In the genomic region with DNA sequence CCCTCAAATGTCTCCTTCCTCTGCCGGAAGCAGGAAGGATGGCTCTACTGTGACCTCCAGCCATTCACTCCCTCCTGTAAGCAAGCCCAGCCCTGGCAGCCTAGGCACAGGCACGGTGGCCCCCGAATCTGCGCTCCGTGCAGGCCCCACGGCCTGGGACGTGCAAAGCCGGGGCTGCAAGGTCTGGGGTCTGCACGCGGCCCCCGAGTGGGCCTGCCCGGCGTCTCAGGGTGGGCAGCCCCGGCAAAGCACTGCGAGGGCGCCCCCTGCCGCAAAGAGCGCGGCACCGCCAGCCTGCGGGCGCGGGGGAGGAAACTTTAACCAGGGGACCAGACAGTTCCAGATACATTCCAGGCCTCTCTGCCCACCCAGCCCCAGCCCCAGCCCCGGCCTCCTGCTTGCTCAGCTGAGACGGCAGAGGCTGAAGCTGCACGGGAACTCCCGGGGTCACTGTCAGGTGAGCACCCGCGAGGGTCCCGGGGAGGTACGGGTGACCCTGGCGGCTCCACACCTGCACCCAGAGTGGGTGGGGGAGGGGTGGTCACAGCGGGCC, we compare ENCODE assay signal across 9 cellular contexts.
DNase-seq lines count a peak whose midpoint lies in the region; ATAC-seq, FAIRE-seq and TF ChIP-seq lines count a peak whose summit lies in the region.
"Had no signal": no experiment of that assay in that cellular context is flagged by ENCODE, and none has a peak within 500 bp of the region (broad histone marks: within the 10 kb centered on the region; RNA-seq: fewer than 3 reads in every experiment).

No MANE protein-coding gene starts in this region.

- no peak overlapping the region for H3K27ac ChIP-seq in DND-41 (ENCODE audit: low read length)
- peak overlapping the region; percentile 74; the same call in 1 of the 2 replicates for H3K27ac ChIP-seq in HUES6 (ENCODE audit: low read depth, low read length)
- peak overlapping the region; percentile 91 for H3K27ac ChIP-seq in hepatocyte

- no peak overlapping the region for H3K4me2 ChIP-seq in DND-41 (ENCODE audit: insufficient read depth, low read length)
- H3K4me2 ChIP-seq in hepatocyte = peak overlapping the region; percentile 98

- no peak for ATAC-seq in DND-41 (ENCODE audit: insufficient read depth, low read depth)
- ATAC-seq in activated naive CD8-positive, alpha-beta T cell treated with anti-CD3 and anti-CD28 coated beads, Interleukin-2, amount 10 ng/mL, durations not matched to agents 7 days and 5 days (ENCODE audit: low read depth) = no peak

- no peak overlapping the region for H3K27ac Mint-ChIP-seq in activated naive CD8-positive, alpha-beta T cell treated with anti-CD3 and anti-CD28 coated beads, Interleukin-2, amount 10 ng/mL, durations not matched to agents 7 days and 5 days
- H3K27ac Mint-ChIP-seq: T-cell had no signal

- H3K4me3 Mint-ChIP-seq in activated naive CD8-positive, alpha-beta T cell treated with anti-CD3 and anti-CD28 coated beads, Interleukin-2, amount 10 ng/mL, durations not matched to agents 7 days and 5 days = no peak overlapping the region
- H3K4me3 Mint-ChIP-seq: T-cell had no signal

- H3K27me3 Mint-ChIP-seq in activated naive CD8-positive, alpha-beta T cell treated with anti-CD3 and anti-CD28 coated beads, Interleukin-2, amount 10 ng/mL, durations not matched to agents 7 days and 5 days = no peaks in the 10 kb centered on the region
- H3K27me3 Mint-ChIP-seq: T-cell had no signal

- H3K79me2 ChIP-seq in DND-41 (ENCODE audit: insufficient read depth, low read length) (peaks cover 33% of the 10 kb centered on the region), hepatocyte (peaks cover 86% of the 10 kb centered on the region)

- no peak for FAIRE-seq in urothelium cell line (lab: Jason Lieb, UNC)

- no peak overlapping the region for H3K9ac ChIP-seq in DND-41 (ENCODE audit: low read depth, low read length)
- H3K9ac ChIP-seq in HUES6 (ENCODE audit: low read length) = peak overlapping the region; percentile 76

- H3K27me3 ChIP-seq in DND-41 (ENCODE audit: insufficient read depth, low read length, poor library complexity) (no peaks in the 10 kb centered on the region), HUES6 (ENCODE audit: control insufficient read depth, insufficient read depth, low read length) (no peaks in the 10 kb centered on the region), hepatocyte (no peaks in the 10 kb centered on the region)

- H3K4me3 ChIP-seq in DND-41 (ENCODE audit: low read depth in 1 of 2, low read length in 2 of 2) (no peak overlapping the region), HUES6 (ENCODE audit: low read depth, low read length) (peak overlapping the region; percentile 70), hepatocyte (peak overlapping the region; percentile 34), skeletal muscle cell (ENCODE audit: low read depth, low read length) (peak overlapping the region; percentile 46)

- peaks cover 73% of the 10 kb centered on the region for H3K36me3 ChIP-seq in DND-41 (ENCODE audit: insufficient read depth, low read length)
- H3K36me3 ChIP-seq in HUES6 (ENCODE audit: control insufficient read depth, insufficient read depth, low read length) = peaks cover 43% of the 10 kb centered on the region
- no peaks in the 10 kb centered on the region for H3K36me3 ChIP-seq in hepatocyte (replicated peaks; ENCODE audit: insufficient read depth, low read depth)

- TF ChIP-seq CTCF in DND-41 (IDR thresholded peaks at IDR 0.05; ENCODE audit: borderline replicate concordance, extremely low read depth, low read length, poor library complexity, severe bottlenecking) = peak; percentile 26
- peak; percentile 99 for TF ChIP-seq CTCF in hepatocyte (IDR thresholded peaks at IDR 0.05; ENCODE audit: poor library complexity)

- DNase-seq in DND-41 (no peak), hepatocyte (ENCODE audit: low spot score) (peak; percentile 90), skeletal muscle cell (ENCODE audit: low read depth) (no peak), SIG-M5 (lab: John Stamatoyannopoulos, UW) (no peak), urothelium cell line (ENCODE audit: low spot score) (no peak)
- peak; percentile 53 for DNase-seq in activated naive CD8-positive, alpha-beta T cell treated with anti-CD3 and anti-CD28 coated beads, Interleukin-2, amount 10 ng/mL, durations not matched to agents 7 days and 5 days
- no peak for DNase-seq in activated CD4-positive, alpha-beta T cell treated with anti-CD3 and anti-CD28 coated beads for 1 hour

- POLR2A ChIA-PET in activated naive CD8-positive, alpha-beta T cell treated with anti-CD3 and anti-CD28 coated beads, Interleukin-2, amount 10 ng/mL, durations not matched to agents 7 days and 5 days (lab: Charles Lee) = interaction anchor here (0.6 kb wide), 1 partner anchor 65 kb away, joined by 4 read pairs; no protein-coding TSS in a partner anchor

- H3K36me3 Mint-ChIP-seq in activated naive CD8-positive, alpha-beta T cell treated with anti-CD3 and anti-CD28 coated beads, Interleukin-2, amount 10 ng/mL, durations not matched to agents 7 days and 5 days = peaks cover 4% of the 10 kb centered on the region

- no peaks in the 10 kb centered on the region for H3K9me3 Mint-ChIP-seq in activated naive CD8-positive, alpha-beta T cell treated with anti-CD3 and anti-CD28 coated beads, Interleukin-2, amount 10 ng/mL, durations not matched to agents 7 days and 5 days
- H3K9me3 Mint-ChIP-seq: T-cell had no signal

- H3K4me1 ChIP-seq in DND-41 (ENCODE audit: insufficient read depth, low read length) (no peaks in the 10 kb centered on the region), HUES6 (ENCODE audit: control insufficient read depth, insufficient read depth, low read length) (peaks cover 17% of the 10 kb centered on the region), hepatocyte (ENCODE audit: insufficient read depth) (peaks cover 23% of the 10 kb centered on the region)

- H3K4me1 Mint-ChIP-seq in activated naive CD8-positive, alpha-beta T cell treated with anti-CD3 and anti-CD28 coated beads, Interleukin-2, amount 10 ng/mL, durations not matched to agents 7 days and 5 days = peaks cover 1% of the 10 kb centered on the region

- H3K9me3 ChIP-seq in DND-41 (ENCODE audit: insufficient read depth, low read length, severe bottlenecking) (no peaks in the 10 kb centered on the region), HUES6 (ENCODE audit: control insufficient read depth, insufficient read depth, low read depth, low read length) (no peaks in the 10 kb centered on the region), hepatocyte (ENCODE audit: low read depth) (no peaks in the 10 kb centered on the region)

- WGBS in hepatocyte (ENCODE audit: low lambda C conversion rate, missing lambda C conversion rate) = 8% methylated on average over 25 of the region's 33 CpGs

- no peaks in the 10 kb centered on the region for H3K9me2 ChIP-seq in hepatocyte (replicated peaks; ENCODE audit: insufficient read depth)

- no peak overlapping the region for H2AFZ ChIP-seq in DND-41 (ENCODE audit: low read depth, low read length)
- H2AFZ ChIP-seq in hepatocyte = no peak overlapping the region

- H4K20me1 ChIP-seq in DND-41 (ENCODE audit: insufficient read depth, low read length) = peaks cover 68% of the 10 kb centered on the region
- peaks cover 68% of the 10 kb centered on the region for H4K20me1 ChIP-seq in hepatocyte (ENCODE audit: insufficient read depth, poor library complexity, severe bottlenecking)

Comparison
In these comparisons a context has a peak if more than half of its experiments do, and no peak if none do; other contexts are left out.
1. DNase-seq: peak in activated naive CD8-positive, alpha-beta T cell treated with anti-CD3 and anti-CD28 coated beads, Interleukin-2, amount 10 ng/mL, durations not matched to agents 7 days and 5 days (single experiment) and hepatocyte (single experiment); none in DND-41 (single experiment), skeletal muscle cell (single experiment), SIG-M5 (single experiment), urothelium cell line (single experiment) and activated CD4-positive, alpha-beta T cell treated with anti-CD3 and anti-CD28 coated beads for 1 hour (single experiment).
2. H3K4me3 ChIP-seq: peak in HUES6 (single experiment), hepatocyte (single experiment) and skeletal muscle cell (single experiment); none in DND-41 (0 of 2).